Comparison of ENCODE assay signal across 1 cellular context in the genomic region with DNA sequence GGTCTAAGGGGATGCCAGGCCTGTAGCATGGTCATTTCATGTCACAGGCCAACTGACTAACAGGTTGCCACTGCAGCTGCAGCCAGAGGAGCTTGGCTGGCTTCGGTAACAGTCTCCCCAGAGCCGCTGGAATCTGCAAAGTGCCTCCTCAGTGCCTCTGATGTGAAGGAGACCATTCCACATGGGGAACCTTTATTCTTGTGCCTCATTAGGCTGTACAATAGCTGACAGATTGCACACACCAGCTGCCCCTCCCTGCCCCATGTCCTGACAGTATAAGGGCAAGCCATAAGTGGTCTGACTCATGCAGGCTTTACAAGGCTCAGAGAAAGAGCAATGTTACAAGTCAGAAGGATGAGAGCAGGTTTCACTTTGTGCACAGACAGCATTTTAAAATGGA.
TF ChIP-seq lines count a peak whose summit lies in the region.

No MANE protein-coding gene starts in this region.

TF ChIP-seq in GM23338, 12 proteins besides CTCF, POLR2A, EP300 and RAD21 (continued from another document):
- TF ChIP-seq, protein P1, sequence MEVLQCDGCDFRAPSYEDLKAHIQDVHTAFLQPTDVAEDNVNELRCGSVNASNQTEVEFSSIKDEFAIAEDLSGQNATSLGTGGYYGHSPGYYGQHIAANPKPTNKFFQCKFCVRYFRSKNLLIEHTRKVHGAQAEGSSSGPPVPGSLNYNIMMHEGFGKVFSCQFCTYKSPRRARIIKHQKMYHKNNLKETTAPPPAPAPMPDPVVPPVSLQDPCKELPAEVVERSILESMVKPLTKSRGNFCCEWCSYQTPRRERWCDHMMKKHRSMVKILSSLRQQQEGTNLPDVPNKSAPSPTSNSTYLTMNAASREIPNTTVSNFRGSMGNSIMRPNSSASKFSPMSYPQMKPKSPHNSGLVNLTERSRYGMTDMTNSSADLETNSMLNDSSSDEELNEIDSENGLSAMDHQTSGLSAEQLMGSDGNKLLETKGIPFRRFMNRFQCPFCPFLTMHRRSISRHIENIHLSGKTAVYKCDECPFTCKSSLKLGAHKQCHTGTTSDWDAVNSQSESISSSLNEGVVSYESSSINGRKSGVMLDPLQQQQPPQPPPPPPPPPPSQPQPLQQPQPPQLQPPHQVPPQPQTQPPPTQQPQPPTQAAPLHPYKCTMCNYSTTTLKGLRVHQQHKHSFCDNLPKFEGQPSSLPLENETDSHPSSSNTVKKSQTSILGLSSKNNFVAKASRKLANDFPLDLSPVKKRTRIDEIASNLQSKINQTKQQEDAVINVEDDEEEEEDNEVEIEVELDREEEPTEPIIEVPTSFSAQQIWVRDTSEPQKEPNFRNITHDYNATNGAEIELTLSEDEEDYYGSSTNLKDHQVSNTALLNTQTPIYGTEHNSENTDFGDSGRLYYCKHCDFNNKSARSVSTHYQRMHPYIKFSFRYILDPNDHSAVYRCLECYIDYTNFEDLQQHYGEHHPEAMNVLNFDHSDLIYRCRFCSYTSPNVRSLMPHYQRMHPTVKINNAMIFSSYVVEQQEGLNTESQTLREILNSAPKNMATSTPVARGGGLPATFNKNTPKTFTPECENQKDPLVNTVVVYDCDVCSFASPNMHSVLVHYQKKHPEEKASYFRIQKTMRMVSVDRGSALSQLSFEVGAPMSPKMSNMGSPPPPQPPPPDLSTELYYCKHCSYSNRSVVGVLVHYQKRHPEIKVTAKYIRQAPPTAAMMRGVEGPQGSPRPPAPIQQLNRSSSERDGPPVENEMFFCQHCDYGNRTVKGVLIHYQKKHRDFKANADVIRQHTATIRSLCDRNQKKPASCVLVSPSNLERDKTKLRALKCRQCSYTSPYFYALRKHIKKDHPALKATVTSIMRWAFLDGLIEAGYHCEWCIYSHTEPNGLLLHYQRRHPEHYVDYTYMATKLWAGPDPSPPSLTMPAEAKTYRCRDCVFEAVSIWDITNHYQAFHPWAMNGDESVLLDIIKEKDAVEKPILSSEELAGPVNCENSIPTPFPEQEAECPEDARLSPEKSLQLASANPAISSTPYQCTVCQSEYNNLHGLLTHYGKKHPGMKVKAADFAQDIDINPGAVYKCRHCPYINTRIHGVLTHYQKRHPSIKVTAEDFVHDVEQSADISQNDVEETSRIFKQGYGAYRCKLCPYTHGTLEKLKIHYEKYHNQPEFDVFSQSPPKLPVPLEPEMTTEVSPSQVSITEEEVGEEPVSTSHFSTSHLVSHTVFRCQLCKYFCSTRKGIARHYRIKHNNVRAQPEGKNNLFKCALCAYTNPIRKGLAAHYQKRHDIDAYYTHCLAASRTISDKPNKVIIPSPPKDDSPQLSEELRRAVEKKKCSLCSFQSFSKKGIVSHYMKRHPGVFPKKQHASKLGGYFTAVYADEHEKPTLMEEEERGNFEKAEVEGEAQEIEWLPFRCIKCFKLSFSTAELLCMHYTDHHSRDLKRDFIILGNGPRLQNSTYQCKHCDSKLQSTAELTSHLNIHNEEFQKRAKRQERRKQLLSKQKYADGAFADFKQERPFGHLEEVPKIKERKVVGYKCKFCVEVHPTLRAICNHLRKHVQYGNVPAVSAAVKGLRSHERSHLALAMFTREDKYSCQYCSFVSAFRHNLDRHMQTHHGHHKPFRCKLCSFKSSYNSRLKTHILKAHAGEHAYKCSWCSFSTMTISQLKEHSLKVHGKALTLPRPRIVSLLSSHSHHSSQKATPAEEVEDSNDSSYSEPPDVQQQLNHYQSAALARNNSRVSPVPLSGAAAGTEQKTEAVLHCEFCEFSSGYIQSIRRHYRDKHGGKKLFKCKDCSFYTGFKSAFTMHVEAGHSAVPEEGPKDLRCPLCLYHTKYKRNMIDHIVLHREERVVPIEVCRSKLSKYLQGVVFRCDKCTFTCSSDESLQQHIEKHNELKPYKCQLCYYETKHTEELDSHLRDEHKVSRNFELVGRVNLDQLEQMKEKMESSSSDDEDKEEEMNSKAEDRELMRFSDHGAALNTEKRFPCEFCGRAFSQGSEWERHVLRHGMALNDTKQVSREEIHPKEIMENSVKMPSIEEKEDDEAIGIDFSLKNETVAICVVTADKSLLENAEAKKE (CRISPR knock-in tag; IDR thresholded peaks at IDR 0.05) = no peak
- TF ChIP-seq POLR2AphosphoS5 (IDR thresholded peaks at IDR 0.05; ENCODE audit: low read depth) (no peak), ZNF331 (CRISPR knock-in tag; IDR thresholded peaks at IDR 0.05; ENCODE audit: low read depth) (no peak), JUNB (IDR thresholded peaks at IDR 0.05; ENCODE audit: unreplicated experiment) (no peak), CREB1 (CRISPR knock-in tag; IDR thresholded peaks at IDR 0.05; ENCODE audit: low read depth) (no peak), STAT1 (IDR thresholded peaks at IDR 0.05; ENCODE audit: unreplicated experiment) (no peak)
